8 cellular contexts compared by ENCODE assay signal in genomic region chr4:189940178-189941004, GRCh38. TPM values are rescaled to one million over a fixed set of nuclear protein-coding genes. Genes with fewer than 3 reads are reported as not detected.
A peak's percentile ranks its signal among the peaks of the same experiment; 100 is the strongest.
DNase-seq lines count a peak whose midpoint lies in the region; ATAC-seq and TF ChIP-seq lines count a peak whose summit lies in the region.

Gene FRG1 (plus strand): TSS chr4:189940872. CDS start chr4:189941010, 138 bp downstream.

- H3K27me3 ChIP-seq in effector memory CD4-positive, alpha-beta T cell (replicated peaks; ENCODE audit: control insufficient read depth, insufficient read depth, low read length, poor library complexity, severe bottlenecking) = no peaks in the 10 kb centered on the region

- H3K27ac ChIP-seq in effector memory CD4-positive, alpha-beta T cell (ENCODE audit: insufficient read depth, low read length, poor library complexity, severe bottlenecking) = peak within 1 kb of the TSS; percentile 89

- no peaks in the 10 kb centered on the region for H3K36me3 ChIP-seq in effector memory CD4-positive, alpha-beta T cell (ENCODE audit: control insufficient read depth, insufficient read depth, low read length)

- DNase-seq in AG10803 (ENCODE audit: low read depth) (peak; percentile 95), mesenteric fat pad (ENCODE audit: low spot score) (peak; percentile 99), NCI-H2196 (lab: John Stamatoyannopoulos, UW; ENCODE audit: unreplicated experiment) (no peak)
- peak; percentile 96 for DNase-seq in activated CD4-positive, alpha-beta T cell treated with anti-CD3 and anti-CD28 coated beads, Interleukin-2, amount 50 U/mL, for 1 hour
- DNase-seq in effector memory CD4-positive, alpha-beta T cell = peak; percentile 94 to 95 (median 94)
- DNase-seq in stimulated activated CD8-positive, alpha-beta memory T cell treated with anti-CD3 and anti-CD28 coated beads, Interleukin-15, amount 100 ng/mL, for 48 hours (ENCODE audit: low read depth in 2 of 2) = peak; percentile 89 to 91

- peak; percentile 99 for ATAC-seq in GM19372 (IDR thresholded peaks at IDR 0.05; ENCODE audit: low read depth, unreplicated experiment)
- peak; percentile 99 for ATAC-seq in HG03565 (IDR thresholded peaks at IDR 0.05; ENCODE audit: unreplicated experiment)

- TF ChIP-seq CTCF in AG10803 (conservative IDR thresholded peaks at IDR 0.05; ENCODE audit: low read length) = peak; percentile 82

- H3K4me3 ChIP-seq in AG10803 (ENCODE audit: low read length) = peak within 1 kb of the TSS; percentile 90
- H3K4me3 ChIP-seq in effector memory CD4-positive, alpha-beta T cell (ENCODE audit: insufficient read depth, low read depth, low read length, poor library complexity, severe bottlenecking) = peak within 1 kb of the TSS; percentile 91

- peaks cover 8% of the 10 kb centered on the region for H3K4me1 ChIP-seq in effector memory CD4-positive, alpha-beta T cell (ENCODE audit: control insufficient read depth, insufficient read depth, low read length, poor library complexity, severe bottlenecking)

- no peaks in the 10 kb centered on the region for H3K9me3 ChIP-seq in effector memory CD4-positive, alpha-beta T cell (ENCODE audit: control insufficient read depth, low read length)

RNA-seq across cellular contexts. Expression of gene FRG1, which starts in this region (rescaled TPM):
- 34.9 TPM for total RNA-seq in mesenteric fat pad
